ENCODE assay signal across 9 cellular contexts in the genomic region with DNA sequence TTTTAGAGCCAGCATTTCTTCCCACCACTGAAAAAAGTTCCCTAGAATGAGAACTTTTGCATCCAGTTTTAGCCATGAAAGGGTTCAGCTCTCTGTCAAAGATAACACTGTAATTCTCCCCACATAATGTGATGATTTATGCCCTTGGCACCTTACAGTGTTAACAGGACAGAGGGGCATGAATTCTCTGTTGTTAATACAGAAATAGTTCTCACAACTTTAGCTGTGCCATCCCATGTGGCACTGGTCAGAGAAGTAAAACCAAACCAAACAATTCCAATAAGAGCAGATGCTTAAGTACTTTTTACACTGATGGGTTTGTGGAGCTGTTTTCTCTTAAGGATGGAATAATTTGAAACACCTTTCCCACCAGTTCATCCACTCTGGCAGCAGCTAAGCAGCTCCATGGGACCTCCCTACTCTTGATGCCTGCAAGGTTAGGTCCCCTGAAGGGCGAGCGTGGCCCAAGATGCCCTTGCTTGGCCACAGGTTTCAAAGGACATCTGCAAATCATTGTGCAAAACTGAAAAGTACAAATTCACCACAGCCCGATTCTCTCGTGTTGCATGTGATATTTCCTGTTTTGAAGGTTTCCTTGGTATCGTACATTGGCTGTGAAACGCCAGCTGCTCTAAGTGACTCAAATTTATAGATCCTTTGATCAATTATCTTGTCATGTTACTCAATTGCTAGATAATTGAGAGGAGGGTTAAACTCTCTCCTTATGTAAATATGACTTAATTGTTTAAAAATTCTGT.
DNase-seq lines count a peak whose midpoint lies in the region; ATAC-seq and TF ChIP-seq lines count a peak whose summit lies in the region.
"Had no signal": no experiment of that assay in that cellular context is flagged by ENCODE, and none has a peak within 500 bp of the region (broad histone marks: within the 10 kb centered on the region; RNA-seq: fewer than 3 reads in every experiment).

No MANE protein-coding gene starts in this region.

- H3K9me3 ChIP-seq in heart left ventricle (peaks cover 0 to 12% (median 0%) of the 10 kb centered on the region in 12 donors), upper lobe of right lung (no peaks in the 10 kb centered on the region), mucosa of descending colon (no peaks in the 10 kb centered on the region)

- peak overlapping the region in 2 of 12 donors; percentile 9 to 19 for H3K4me3 ChIP-seq in heart left ventricle
- H3K4me3 ChIP-seq in upper lobe of right lung: no peak overlapping the region
- no peak overlapping the region for H3K4me3 ChIP-seq in mucosa of descending colon

- H3K27me3 ChIP-seq in heart left ventricle (no peaks in the 10 kb centered on the region), upper lobe of right lung (no peaks in the 10 kb centered on the region)

- H3K27ac ChIP-seq in heart left ventricle (no peak overlapping the region), upper lobe of right lung (no peak overlapping the region)

- H3K36me3 ChIP-seq in heart left ventricle (no peaks in the 10 kb centered on the region), upper lobe of right lung (no peaks in the 10 kb centered on the region), mucosa of descending colon (ENCODE audit: low read depth) (no peaks in the 10 kb centered on the region)

- TF ChIP-seq CTCF in heart left ventricle (IDR thresholded peaks at IDR 0.05): no peak
- no peak for TF ChIP-seq CTCF in upper lobe of right lung (IDR thresholded peaks at IDR 0.05)
- no peak for TF ChIP-seq CTCF in mucosa of descending colon (IDR thresholded peaks at IDR 0.05)

- DNase-seq in Right ventricle myocardium superior (peak; percentile 45), heart left ventricle (no peak), NCI-H146 (lab: John Stamatoyannopoulos, UW) (peak; percentile 91), dermis blood vessel endothelial cell (peak; percentile 2), upper lobe of right lung (no peak), mucosa of descending colon (no peak), nucleus accumbens (lab: John Stamatoyannopoulos, UW) (no peak)
- DNase-seq: COR-L47 had no signal

- intact Hi-C loops in Right ventricle myocardium superior (cut with DNase I) (no loop called here), heart left ventricle (cut with DNase I) (no loop called here), upper lobe of right lung (cut with DNase I) (no loop called here), mucosa of descending colon (cut with DNase I, micrococcal nuclease) (no loop called here)

- peaks cover 0 to 13% (median 3%) of the 10 kb centered on the region in 12 donors for H3K4me1 ChIP-seq in heart left ventricle
- no peaks in the 10 kb centered on the region for H3K4me1 ChIP-seq in upper lobe of right lung
- H3K4me1 ChIP-seq in mucosa of descending colon (ENCODE audit: low read depth): no peaks in the 10 kb centered on the region

- 26 to 45% (median 40%) methylated on average over 6 of the region's 6 CpGs for WGBS in heart left ventricle, 4 donors

- ATAC-seq in Right ventricle myocardium superior (ENCODE audit: poor library complexity) (peak; percentile 39), heart left ventricle (no peak), upper lobe of right lung (peak; percentile 13), mucosa of descending colon (no peak), GM19397 (IDR thresholded peaks at IDR 0.05; ENCODE audit: unreplicated experiment) (no peak)

- no peak for TF ChIP-seq POLR2A in heart left ventricle (IDR thresholded peaks at IDR 0.05)

Comparison
In these comparisons a context has a peak if more than half of its experiments do, and no peak if none do; other contexts are left out.
1. ATAC-seq: peak in Right ventricle myocardium superior (single experiment) and upper lobe of right lung (single experiment); none in heart left ventricle (0 of 4), mucosa of descending colon (single experiment) and GM19397 (single experiment).
2. DNase-seq: peak in Right ventricle myocardium superior (single experiment), NCI-H146 (single experiment) and dermis blood vessel endothelial cell (single experiment); none in heart left ventricle (0 of 5), upper lobe of right lung (single experiment), mucosa of descending colon (0 of 3) and nucleus accumbens (0 of 56).